ENCODE assay signal across 8 cellular contexts in the genomic region with DNA sequence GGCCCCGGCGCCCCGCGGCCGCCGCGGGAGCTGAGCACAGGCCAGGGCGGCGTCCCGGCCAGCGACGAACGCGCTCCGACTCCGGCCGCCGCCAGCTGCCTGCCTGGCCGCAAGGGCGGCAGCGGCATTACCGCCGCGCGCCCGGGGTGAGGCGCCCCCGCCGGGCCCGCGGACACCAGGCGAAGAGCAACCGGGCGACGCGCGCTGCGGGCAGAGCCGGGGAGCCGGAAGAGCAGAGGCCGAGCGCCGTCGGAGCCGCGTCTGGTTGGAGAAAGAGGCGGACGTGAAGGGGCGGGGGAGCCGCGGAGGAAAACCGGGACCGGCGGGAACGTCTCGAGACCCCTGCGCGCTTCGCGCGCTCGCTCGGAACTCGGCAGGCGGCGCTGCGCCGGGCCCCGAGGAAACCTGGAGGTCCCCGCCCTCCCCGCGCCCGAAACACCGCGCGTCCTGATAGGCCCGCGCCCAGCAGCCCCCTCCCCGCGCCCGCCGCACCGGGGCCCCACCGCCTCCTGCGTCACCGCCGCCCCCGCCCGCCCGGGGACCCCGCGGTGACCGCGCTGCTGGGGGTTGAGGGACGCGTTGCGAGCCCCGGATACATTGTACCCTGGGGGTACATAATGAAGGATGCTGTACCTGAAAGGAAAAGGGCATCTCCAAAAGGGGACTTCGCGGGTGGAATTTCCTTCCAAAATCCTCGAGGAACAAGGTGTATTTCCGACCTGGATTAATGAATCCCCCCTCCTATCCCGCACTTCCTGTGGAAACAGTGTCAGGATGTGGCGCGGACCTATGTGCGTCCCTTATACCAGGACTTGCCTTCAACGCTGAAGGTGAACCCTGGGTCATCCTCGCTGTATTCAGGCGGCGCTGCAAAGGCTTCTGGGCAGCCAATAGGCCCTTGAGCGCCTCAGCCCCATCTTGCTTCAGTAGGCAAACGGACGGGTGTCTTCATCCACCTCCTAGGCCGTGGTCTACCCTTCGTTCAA. TPM values are rescaled to one million over a fixed set of nuclear protein-coding genes. Genes with fewer than 3 reads are reported as not detected.
DNase-seq lines count a peak whose midpoint lies in the region; ATAC-seq and TF ChIP-seq lines count a peak whose summit lies in the region.

No MANE protein-coding gene starts in this region.

- no peak for TF ChIP-seq EP300 in gastroesophageal sphincter (IDR thresholded peaks at IDR 0.05)
- no peak for TF ChIP-seq EP300 in tibial nerve (IDR thresholded peaks at IDR 0.05)

- peaks cover 7% of the 10 kb centered on the region; the same call in 1 of the 2 replicates for H3K79me2 ChIP-seq in PC-9 (ENCODE audit: low read depth)

- H2AFZ ChIP-seq in PC-9 (peak overlapping the region; percentile 68; the same call in 1 of the 2 replicates), neuron (ENCODE audit: low read depth, low read length) (peak overlapping the region; percentile 84)

- peak; percentile 45 for DNase-seq in EH (ENCODE audit: low read depth)
- DNase-seq in HuH-7.5 (ENCODE audit: low spot score) = peak; percentile 43
- peak; percentile 45 to 59 for DNase-seq in PC-9
- peak; percentile 14 for DNase-seq in activated gamma-delta T cell treated with anti-CD3 and anti-CD28 coated beads, Interleukin-2, amount 50 U/mL, for 16 hours (ENCODE audit: low read depth)
- DNase-seq in tibial nerve (ENCODE audit: low spot score in 2 of 2) = no peak

- H3K4me1 ChIP-seq in PC-9 (replicated peaks; ENCODE audit: insufficient read depth) (peaks cover 29% of the 10 kb centered on the region), gastroesophageal sphincter (peaks cover 0 to 24% (median 3%) of the 10 kb centered on the region in 3 donors), neuron (ENCODE audit: insufficient read depth, low read length) (peaks cover 12% of the 10 kb centered on the region), tibial nerve (peaks cover 0 to 16% (median 0%) of the 10 kb centered on the region in 4 donors)

- POLR2A ChIA-PET in PC-9 (lab: Charles Lee; ENCODE audit: unreplicated experiment) = no interaction called here

- TF ChIP-seq POLR2A in gastroesophageal sphincter (IDR thresholded peaks at IDR 0.05) (peak in 1 of 2 donors; percentile 17), tibial nerve (IDR thresholded peaks at IDR 0.05) (peak in 1 of 2 donors; percentile 17)

- no peaks in the 10 kb centered on the region for H3K9me2 ChIP-seq in PC-9 (ENCODE audit: insufficient read depth)

- WGBS in gastroesophageal sphincter (ENCODE audit: low coverage in 1 of 2), 2 donors = 6 to 20% methylated on average over 1 to 10 of the region's 115 CpGs
- WGBS in tibial nerve, 2 donors = 4 to 11% methylated on average over 24 to 39 of the region's 115 CpGs

- no TSS peak for BruUV-seq in PC-9 (replicated peaks; lab: Mats Ljungman, UMichigan)

- H3F3A ChIP-seq in PC-9 (ENCODE audit: insufficient read depth, low read depth) = peaks cover 5% of the 10 kb centered on the region; the same call in 1 of the 2 replicates

- CTCF ChIA-PET in PC-9 (lab: Charles Lee) = no interaction called here

- H3K27ac ChIP-seq in PC-9 = no peak overlapping the region
- H3K27ac ChIP-seq in gastroesophageal sphincter = peak overlapping the region; percentile 15 to 85 (median 84)
- peak overlapping the region in 2 of 4 donors; percentile 70 to 79 for H3K27ac ChIP-seq in tibial nerve

- H3K27me3 ChIP-seq in PC-9 (ENCODE audit: insufficient read depth, low read depth) = no peaks in the 10 kb centered on the region
- no peaks in the 10 kb centered on the region for H3K27me3 ChIP-seq in gastroesophageal sphincter
- no peaks in the 10 kb centered on the region for H3K27me3 ChIP-seq in neuron (ENCODE audit: insufficient read depth, low read length)
- no peaks in the 10 kb centered on the region for H3K27me3 ChIP-seq in tibial nerve

- H4K20me1 ChIP-seq in PC-9 (ENCODE audit: insufficient read depth) = no peaks in the 10 kb centered on the region

- ATAC-seq in GM21526 (IDR thresholded peaks at IDR 0.05; ENCODE audit: low FRiP score, unreplicated experiment) (peak; percentile 75), gastroesophageal sphincter (peak; percentile 85)

- intact Hi-C loops in PC-9 (cut with micrococcal nuclease; ENCODE audit: unreplicated experiment) = no loop called here

- H3K9me3 ChIP-seq in PC-9 (ENCODE audit: insufficient read depth, low read depth) (no peaks in the 10 kb centered on the region), gastroesophageal sphincter (no peaks in the 10 kb centered on the region), neuron (ENCODE audit: low read length) (no peaks in the 10 kb centered on the region), tibial nerve (no peaks in the 10 kb centered on the region)

- H3K36me3 ChIP-seq in PC-9 (ENCODE audit: low read depth) = no peaks in the 10 kb centered on the region
- H3K36me3 ChIP-seq in gastroesophageal sphincter = no peaks in the 10 kb centered on the region
- no peaks in the 10 kb centered on the region for H3K36me3 ChIP-seq in neuron (ENCODE audit: insufficient read depth, low read length)
- H3K36me3 ChIP-seq in tibial nerve = no peaks in the 10 kb centered on the region

- peak overlapping the region; percentile 56; the same call in 1 of the 2 replicates for H3K4me3 ChIP-seq in PC-9
- H3K4me3 ChIP-seq in gastroesophageal sphincter = peak overlapping the region; percentile 26 to 81
- peak overlapping the region; percentile 64 for H3K4me3 ChIP-seq in neuron (ENCODE audit: low read length)
- H3K4me3 ChIP-seq in tibial nerve = peak overlapping the region; percentile 31 to 79 (median 46)

- TF ChIP-seq CTCF in PC-9 (conservative IDR thresholded peaks at IDR 0.05) = peak; percentile 29; the same call in 1 of the 2 replicates
- TF ChIP-seq CTCF in gastroesophageal sphincter (IDR thresholded peaks at IDR 0.05) = peak in 3 of 4 experiments; percentile 43 to 68 (median 63)
- peak in 4 of 5 experiments; percentile 11 to 53 (median 42) for TF ChIP-seq CTCF in tibial nerve (IDR thresholded peaks at IDR 0.05)

- H3K4me2 ChIP-seq in PC-9 = peak overlapping the region; percentile 70

RNA-seq across cellular contexts. Expression of a gene that starts 1.0 kb away (rescaled TPM):
- 3.0 and 5.3 TPM in 2 replicates for total RNA-seq in PC-9 (2021)
- 10 to 100 TPM in 1 of 4 donors, 1 to 10 TPM in 3; 3.0 to 12.0 (median 5.8) TPM for total RNA-seq in gastroesophageal sphincter
- 1 to 10 TPM in 3 of 4 donors, under 1 TPM in 1; 0.98 to 2.1 (median 1.5) TPM for total RNA-seq in tibial nerve

Comparison
In these comparisons a context has a peak if more than half of its experiments do, and no peak if none do; other contexts are left out.
1. DNase-seq: peak in EH (single experiment), HuH-7.5 (single experiment), PC-9 (2 of 2) and activated gamma-delta T cell treated with anti-CD3 and anti-CD28 coated beads, Interleukin-2, amount 50 U/mL, for 16 hours (single experiment); none in tibial nerve (0 of 2).
2. Peak in every context shown above with its lines, with median percentiles within 50 percentile points of each other: H3K4me3 ChIP-seq and CTCF ChIP-seq.